In the genomic region with DNA sequence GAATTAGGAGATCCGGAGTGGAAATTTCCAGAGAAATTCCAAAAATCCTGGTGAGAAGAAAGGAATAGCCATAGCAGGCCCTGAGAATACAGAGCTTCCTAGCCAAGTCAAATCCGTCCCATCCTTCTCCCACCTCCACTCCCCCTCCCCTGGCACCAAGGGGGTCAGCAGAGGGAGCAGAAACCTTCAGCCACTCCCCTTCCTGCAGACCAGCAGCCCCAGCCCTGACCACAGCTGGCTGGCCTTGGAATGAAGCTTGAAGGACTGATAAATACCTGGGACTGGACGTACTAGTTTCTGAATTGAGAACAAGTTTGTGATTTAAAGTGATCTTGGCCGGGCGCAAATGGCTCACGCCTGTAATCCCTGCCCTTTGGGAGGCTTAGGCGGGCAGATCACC, we compare ENCODE assay signal across 1 cellular context.
TF ChIP-seq lines count a peak whose summit lies in the region.

No MANE protein-coding gene starts in this region.

TF ChIP-seq in GM23338, 12 proteins besides CTCF, POLR2A, EP300 and RAD21 (continued from another document):
- no peak for TF ChIP-seq ZNF114 (CRISPR knock-in tag; IDR thresholded peaks at IDR 0.05)
- no peak for TF ChIP-seq NANOG (IDR thresholded peaks at IDR 0.05; ENCODE audit: borderline replicate concordance)
